In genomic region chr20:34367155-34367554, GRCh38 we compare ENCODE assay signal across 1 cellular context.
TF ChIP-seq lines count a peak whose summit lies in the region.

No MANE protein-coding gene starts in this region.

TF ChIP-seq in HepG2, 621 proteins besides CTCF, POLR2A, EP300 and RAD21 (continued from another document):
- TF ChIP-seq STAT6 (CRISPR knock-in tag; IDR thresholded peaks at IDR 0.05; ENCODE audit: borderline replicate concordance) (0 out of 2 replicates have a peak, but pooled peaks have one; percentile 8), HIVEP1 (CRISPR knock-in tag; IDR thresholded peaks at IDR 0.05) (no peak), ZNF770 (CRISPR knock-in tag; IDR thresholded peaks at IDR 0.05) (peak; percentile 58; the same call in 1 of the 2 replicates), NAIF1 (CRISPR knock-in tag; IDR thresholded peaks at IDR 0.05; ENCODE audit: borderline replicate concordance) (no peak), SALL1 (CRISPR knock-in tag; IDR thresholded peaks at IDR 0.05) (peak; percentile 68), ZNF124 (CRISPR knock-in tag; IDR thresholded peaks at IDR 0.05) (peak; percentile 67; the same call in 1 of the 2 replicates)
TF ChIP-seq in HepG2: peak in this region for 15.
